8 cellular contexts compared by ENCODE assay signal in the genomic region with DNA sequence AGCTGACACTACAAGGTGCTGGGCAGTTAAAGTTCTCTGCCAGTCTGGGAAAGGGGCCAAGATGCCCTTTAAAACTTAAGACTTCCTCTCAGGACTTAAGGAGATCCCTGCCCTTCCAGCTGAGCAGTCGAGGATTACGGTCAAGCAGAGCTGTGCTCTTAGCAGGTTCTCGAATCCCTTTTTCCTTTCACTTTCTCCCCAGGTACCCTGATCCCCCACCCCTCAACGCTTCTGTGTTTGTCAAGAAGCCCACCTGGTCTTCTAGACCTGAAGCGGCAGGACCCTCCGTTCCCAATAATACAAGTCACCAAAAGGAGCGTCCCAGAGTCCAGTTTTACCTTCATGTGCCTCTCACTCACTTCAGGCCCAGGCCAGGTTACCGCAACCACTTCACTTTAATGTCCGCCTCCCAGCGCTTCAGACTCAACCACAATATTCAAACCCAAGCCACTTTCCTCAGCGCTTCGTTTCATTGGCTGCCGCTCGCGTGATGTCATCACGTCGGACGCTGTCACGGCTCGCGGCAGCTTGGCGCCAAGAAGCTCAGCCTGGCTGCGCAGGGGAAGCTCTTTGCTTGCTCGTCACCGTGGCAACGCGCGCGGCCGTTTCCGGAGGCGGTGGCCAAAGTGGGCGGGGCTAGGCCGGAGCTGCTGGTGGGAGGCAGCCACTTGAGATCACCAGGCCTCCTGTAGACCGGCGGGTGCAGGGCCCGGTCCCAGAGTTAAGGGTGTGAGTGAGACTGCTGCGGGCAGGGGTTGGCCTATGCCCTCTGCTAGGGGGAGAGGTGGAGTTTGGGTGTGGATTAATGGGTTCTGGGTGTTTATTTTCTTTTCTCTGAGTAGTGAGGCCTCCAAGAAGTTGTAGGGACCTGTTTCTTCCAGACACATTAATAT. TPM values are rescaled to one million over a fixed set of nuclear protein-coding genes. Genes with fewer than 3 reads are reported as not detected.
DNase-seq lines count a peak whose midpoint lies in the region; ATAC-seq and TF ChIP-seq lines count a peak whose summit lies in the region.

A gene (minus strand): TSS at position 431 of the 893 bp plus-strand sequence. CDS start 10,209 bp downstream, outside the sequence.
A gene with protein sequence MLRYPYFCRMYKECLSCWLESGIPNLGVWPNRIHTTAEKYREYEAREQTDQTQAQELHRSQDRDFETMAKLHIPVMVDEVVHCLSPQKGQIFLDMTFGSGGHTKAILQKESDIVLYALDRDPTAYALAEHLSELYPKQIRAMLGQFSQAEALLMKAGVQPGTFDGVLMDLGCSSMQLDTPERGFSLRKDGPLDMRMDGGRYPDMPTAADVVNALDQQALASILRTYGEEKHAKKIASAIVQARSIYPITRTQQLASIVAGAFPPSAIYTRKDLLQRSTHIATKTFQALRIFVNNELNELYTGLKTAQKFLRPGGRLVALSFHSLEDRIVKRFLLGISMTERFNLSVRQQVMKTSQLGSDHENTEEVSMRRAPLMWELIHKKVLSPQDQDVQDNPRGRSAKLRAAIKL (plus strand): TSS at position 663 of the 893 bp plus-strand sequence. CDS start 4,947 bp downstream, outside the sequence.

- peak; percentile 90 for DNase-seq in GM13976 (ENCODE audit: low spot score)
- peak; percentile 96 for DNase-seq in NCI-H146 treated with DMSO at 0.1 percent for 48 hours (lab: John Stamatoyannopoulos, UW; ENCODE audit: unreplicated experiment)
- DNase-seq in amniotic stem cell (lab: John Stamatoyannopoulos, UW), result peak; percentile 98
- DNase-seq in left cardiac atrium, result peak; percentile 100
- peak; percentile 100 for DNase-seq in progenitor cell of endocrine pancreas (ENCODE audit: low spot score, unreplicated experiment)

- H3K27ac ChIP-seq in urinary bladder (ENCODE audit: low read depth), result peak within 1 kb of the TSS; percentile 66

- no peaks in the 10 kb centered on the region for H3K9me3 Mint-ChIP-seq in progenitor cell of endocrine pancreas (ENCODE audit: low read depth)

- H3K27ac Mint-ChIP-seq in progenitor cell of endocrine pancreas, result peak within 1 kb of the TSS; percentile 99

- peak within 1 kb of the TSS; percentile 41 for H3K4me3 ChIP-seq in urinary bladder (ENCODE audit: low read depth, low read length)

- H3K4me1 Mint-ChIP-seq in progenitor cell of endocrine pancreas (ENCODE audit: low read depth), result peaks cover 36% of the 10 kb centered on the region

- WGBS in urinary bladder, result 0% methylated on average over 38 of the region's 38 CpGs

- in situ Hi-C loops in GM13976 (cut with MboI; ENCODE audit: low sequenced_read_pairs, unreplicated experiment), result loop anchor here (25.0 kb wide), 1 partner anchor 396 kb away; a partner anchor contains a TSS

- H3K36me3 Mint-ChIP-seq in progenitor cell of endocrine pancreas (ENCODE audit: insufficient read depth), result peaks cover 2% of the 10 kb centered on the region

- intact Hi-C loops in T-helper 1 cell treated with Interleukin-12 subunit alpha and Interleukin-12 subunit beta and Interleukin-4 antibody, amounts not matched to agents 30 ng/mL and 1 ng/mL, for 36 hours (cut with micrococcal nuclease), result loop anchor here (1.0 to 2.0 kb wide), 4 partner anchors 11 to 745 kb away; a partner anchor contains a TSS
- intact Hi-C loops in left cardiac atrium (cut with DNase I), result no loop called here

- H3K36me3 ChIP-seq in urinary bladder (ENCODE audit: insufficient read depth), result no peaks in the 10 kb centered on the region

- ATAC-seq in HG02870 (IDR thresholded peaks at IDR 0.05; ENCODE audit: unreplicated experiment) (peak; percentile 89), left cardiac atrium (peak; percentile 100)

- no peaks in the 10 kb centered on the region for H3K4me1 ChIP-seq in urinary bladder (ENCODE audit: insufficient read depth)

- H3K27me3 Mint-ChIP-seq in progenitor cell of endocrine pancreas, result no peaks in the 10 kb centered on the region

- TF ChIP-seq CTCF in GM13976 (IDR thresholded peaks at IDR 0.05; ENCODE audit: borderline replicate concordance, control extremely low read depth, extremely low read depth, insufficient read depth, missing control alignments) (no peak), progenitor cell of endocrine pancreas (IDR thresholded peaks at IDR 0.05; ENCODE audit: unreplicated experiment) (no peak)

- H3K4me3 Mint-ChIP-seq in progenitor cell of endocrine pancreas (ENCODE audit: low read depth), result peak within 1 kb of the TSS; percentile 98

RNA-seq across cellular contexts. Expression of the first gene that starts in this region (rescaled TPM):
- 20.8 and 22.1 TPM in 2 replicates for total RNA-seq in T-helper 1 cell treated with Interleukin-12 subunit alpha and Interleukin-12 subunit beta and Interleukin-4 antibody, amounts not matched to agents 30 ng/mL and 1 ng/mL, for 36 hours
- total RNA-seq in left cardiac atrium, result under 1 TPM in 1 of 2 donors, not detected in 1; 0.50 TPM
- total RNA-seq in progenitor cell of endocrine pancreas, result 17.0 and 19.1 TPM in 2 replicates
- 17.8 TPM for total RNA-seq in urinary bladder
- polyA plus RNA-seq in urinary bladder, result 0.28 TPM

RNA-seq across cellular contexts. Expression of the second gene that starts in this region (rescaled TPM):
- total RNA-seq in T-helper 1 cell treated with Interleukin-12 subunit alpha and Interleukin-12 subunit beta and Interleukin-4 antibody, amounts not matched to agents 30 ng/mL and 1 ng/mL, for 36 hours, result 15.9 and 16.0 TPM in 2 replicates
- total RNA-seq in left cardiac atrium (1 to 10 TPM; 7.8 to 9.3 TPM), progenitor cell of endocrine pancreas (16.7 and 17.2 TPM in 2 replicates), urinary bladder (56.3 TPM)
- 5.3 TPM for polyA plus RNA-seq in urinary bladder

Comparison
In these comparisons a context has a peak if more than half of its experiments do, and no peak if none do; other contexts are left out.
1. Peak in every context shown above with its lines: DNase-seq, ATAC-seq, H3K4me3 ChIP-seq and H3K27ac ChIP-seq.
2. RNA of the first gene that starts in this region (total RNA-seq): 20.8 to 22.1 TPM in T-helper 1 cell treated with Interleukin-12 subunit alpha and Interleukin-12 subunit beta and Interleukin-4 antibody, amounts not matched to agents 30 ng/mL and 1 ng/mL, for 36 hours, 17.0 to 19.1 TPM in progenitor cell of endocrine pancreas and 17.8 TPM in urinary bladder (single experiment); 0.50 TPM in left cardiac atrium; every median in the first group is over 10 times any median in the second.